In the genomic region with DNA sequence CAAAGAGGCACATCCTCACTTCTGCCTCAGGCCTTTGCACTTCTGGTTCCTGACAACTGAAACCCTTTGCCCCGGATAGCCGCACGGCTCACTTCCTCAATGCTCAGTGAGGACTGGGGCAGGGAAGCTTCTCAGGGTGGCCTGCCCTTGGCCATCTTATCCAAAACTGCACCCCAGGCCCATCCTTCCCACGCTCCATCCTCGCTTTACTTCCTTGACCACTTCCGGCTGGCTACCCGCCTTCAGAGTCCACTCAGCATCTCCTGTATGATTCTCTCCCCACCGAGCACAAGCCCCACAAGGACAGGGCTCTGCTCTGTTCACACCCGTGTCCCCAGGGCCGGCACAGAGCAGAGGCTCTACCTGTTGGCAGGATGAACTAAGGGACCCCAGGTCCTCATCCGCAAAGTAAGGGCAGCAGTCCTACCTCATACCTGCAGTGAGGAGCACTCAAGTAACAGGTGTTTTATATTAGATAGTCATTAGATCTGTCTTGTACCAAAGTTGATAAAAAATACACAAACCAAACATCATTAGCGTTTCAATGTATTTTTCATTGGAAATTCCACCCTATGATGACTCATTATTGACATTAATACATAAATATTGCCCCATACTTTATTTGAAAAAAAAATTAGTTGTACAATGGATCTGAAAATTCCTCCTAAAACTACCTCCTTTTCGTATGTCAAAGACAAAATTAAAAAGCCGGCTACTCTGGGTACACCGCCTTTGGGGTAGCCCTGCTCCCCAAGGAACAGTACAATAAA, we compare ENCODE assay signal across 1 cellular context.
TF ChIP-seq lines count a peak whose summit lies in the region.

No MANE protein-coding gene starts in this region.

TF ChIP-seq in HepG2, 621 proteins besides CTCF, POLR2A, EP300 and RAD21:
- TF ChIP-seq ZNF12 (CRISPR knock-in tag; IDR thresholded peaks at IDR 0.05) = no peak
- TF ChIP-seq, protein P1, sequence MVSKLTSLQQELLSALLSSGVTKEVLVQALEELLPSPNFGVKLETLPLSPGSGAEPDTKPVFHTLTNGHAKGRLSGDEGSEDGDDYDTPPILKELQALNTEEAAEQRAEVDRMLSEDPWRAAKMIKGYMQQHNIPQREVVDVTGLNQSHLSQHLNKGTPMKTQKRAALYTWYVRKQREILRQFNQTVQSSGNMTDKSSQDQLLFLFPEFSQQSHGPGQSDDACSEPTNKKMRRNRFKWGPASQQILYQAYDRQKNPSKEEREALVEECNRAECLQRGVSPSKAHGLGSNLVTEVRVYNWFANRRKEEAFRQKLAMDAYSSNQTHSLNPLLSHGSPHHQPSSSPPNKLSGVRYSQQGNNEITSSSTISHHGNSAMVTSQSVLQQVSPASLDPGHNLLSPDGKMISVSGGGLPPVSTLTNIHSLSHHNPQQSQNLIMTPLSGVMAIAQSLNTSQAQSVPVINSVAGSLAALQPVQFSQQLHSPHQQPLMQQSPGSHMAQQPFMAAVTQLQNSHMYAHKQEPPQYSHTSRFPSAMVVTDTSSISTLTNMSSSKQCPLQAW (CRISPR knock-in tag; IDR thresholded peaks at IDR 0.05) = 0 out of 2 replicates have a peak, but pooled peaks have one; percentile 10
